ENCODE assay signal across 8 cellular contexts in the genomic region with DNA sequence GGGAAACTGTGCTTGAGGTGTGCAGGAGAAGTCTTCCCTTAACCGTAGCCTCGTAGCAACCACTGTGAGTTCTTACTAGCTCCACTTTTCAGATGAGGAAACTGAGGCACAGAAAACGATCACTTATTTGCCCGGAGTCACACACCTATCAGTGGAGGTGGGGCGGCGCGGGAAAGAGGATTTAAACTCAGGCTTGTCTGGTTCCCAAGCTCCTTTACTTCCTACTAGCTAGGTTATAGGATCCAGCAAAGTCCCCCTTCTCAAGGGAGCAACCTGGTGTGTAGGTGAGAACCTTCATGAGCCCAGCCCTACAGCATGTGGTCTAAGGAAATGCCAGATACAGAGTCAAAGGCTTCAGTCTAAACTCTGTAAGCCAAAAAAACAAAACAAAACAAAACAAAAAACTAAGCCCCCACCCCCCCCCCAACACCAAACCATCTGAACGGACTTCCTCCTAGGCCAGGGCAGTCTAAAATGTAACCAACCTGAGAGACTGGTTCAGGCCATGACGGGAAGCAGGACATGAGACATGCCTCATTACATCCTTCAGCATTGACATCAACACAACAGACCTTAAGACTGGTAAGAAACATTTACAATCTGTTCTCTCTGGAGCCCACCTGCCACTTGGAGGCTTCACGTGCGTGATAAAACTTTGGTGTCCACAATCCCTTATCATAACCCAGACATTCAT.
ATAC-seq and TF ChIP-seq lines count a peak whose summit lies in the region.

No MANE protein-coding gene starts in this region.

- H3K27ac ChIP-seq in C4-2B (peak overlapping the region; percentile 99), KOPT-K1 (ENCODE audit: low read depth, low read length, poor library complexity, severe bottlenecking) (peak overlapping the region; percentile 87), cingulate gyrus (ENCODE audit: low read depth, low read length) (peak overlapping the region; percentile 96), muscle layer of duodenum (ENCODE audit: low read length) (peak overlapping the region; percentile 92)

- H3K4me3 ChIP-seq in muscle layer of duodenum (ENCODE audit: low read depth in 1 of 2, low read length in 2 of 2) = peak overlapping the region; percentile 95 to 97

- ATAC-seq in HG02571 (IDR thresholded peaks at IDR 0.05; ENCODE audit: unreplicated experiment) (no peak), GM18858 (IDR thresholded peaks at IDR 0.05; ENCODE audit: unreplicated experiment) (no peak), GM21447 (IDR thresholded peaks at IDR 0.05; ENCODE audit: unreplicated experiment) (no peak), HG03442 (IDR thresholded peaks at IDR 0.05; ENCODE audit: unreplicated experiment) (no peak)

- H3K4me1 ChIP-seq in muscle layer of duodenum (ENCODE audit: control insufficient read depth in 1 of 2, insufficient read depth in 2 of 2, low read length in 2 of 2) = peaks cover 4 to 24% of the 10 kb centered on the region in 2 donors

- no peaks in the 10 kb centered on the region for H3K27me3 ChIP-seq in muscle layer of duodenum (ENCODE audit: low read depth, low read length)

- no peaks in the 10 kb centered on the region for H3K9me3 ChIP-seq in KOPT-K1 (ENCODE audit: insufficient read depth, low read length, poor library complexity, severe bottlenecking)
- no peaks in the 10 kb centered on the region for H3K9me3 ChIP-seq in muscle layer of duodenum (ENCODE audit: control insufficient read depth in 1 of 2, low read length in 2 of 2)

- H3K36me3 ChIP-seq in KOPT-K1 (ENCODE audit: insufficient read depth, low read length) = no peaks in the 10 kb centered on the region
- H3K36me3 ChIP-seq in muscle layer of duodenum (ENCODE audit: control insufficient read depth in 1 of 2, insufficient read depth in 2 of 2, low read length in 2 of 2) = peaks cover 0 to 11% of the 10 kb centered on the region in 2 donors

- no peak for TF ChIP-seq CTCF in C4-2B (conservative IDR thresholded peaks at IDR 0.05)
